In the genomic region with DNA sequence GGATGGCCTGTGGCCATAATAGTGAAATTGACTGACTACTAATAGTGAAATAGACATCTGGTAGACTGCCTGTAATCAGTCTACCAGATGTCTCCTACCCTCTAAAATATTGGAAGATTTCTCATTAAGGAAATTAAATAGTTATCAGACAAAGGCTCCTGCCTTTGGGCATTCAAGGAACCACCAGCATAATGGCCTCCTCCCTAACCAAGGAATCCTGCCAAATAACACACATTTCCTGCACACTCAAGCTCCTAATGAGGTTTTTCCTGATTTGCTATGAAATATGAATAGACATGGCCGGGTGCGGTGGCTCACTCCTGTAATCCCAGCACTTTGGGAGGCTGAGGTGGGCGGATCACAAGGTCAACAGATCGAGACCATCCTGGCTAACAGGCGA, we compare ENCODE assay signal across 17 cellular contexts. TPM values are rescaled to one million over a fixed set of nuclear protein-coding genes. Genes with fewer than 3 reads are reported as not detected.
A peak's percentile ranks its signal among the peaks of the same experiment; 100 is the strongest.
DNase-seq lines count a peak whose midpoint lies in the region; ATAC-seq and TF ChIP-seq lines count a peak whose summit lies in the region.
"Had no signal": no experiment of that assay in that cellular context is flagged by ENCODE, and none has a peak within 500 bp of the region (broad histone marks: within the 10 kb centered on the region; RNA-seq: fewer than 3 reads in every experiment).

No MANE protein-coding gene starts in this region.

- H3K4me3 ChIP-seq in WERI-Rb-1 (ENCODE audit: low read depth, low read length) = no peak overlapping the region
- no peak overlapping the region for H3K4me3 ChIP-seq in osteoblast (ENCODE audit: insufficient read depth, low read length)
- H3K4me3 ChIP-seq in tibial artery = no peak overlapping the region
- H3K4me3 ChIP-seq: BLaER1, HAP-1 had no signal

- DNase-seq in cardiac septum (ENCODE audit: low spot score) (peak; percentile 71), Right ventricle myocardium superior (no peak), D341Med (ENCODE audit: low spot score) (peak; percentile 42), WERI-Rb-1 (no peak), osteoblast (ENCODE audit: insufficient read length, low spot score, missing footprints) (no peak), head of caudate nucleus (no peak), tibial artery (no peak), omental fat pad (ENCODE audit: low spot score) (no peak)
- DNase-seq: CD4-positive, alpha-beta T cell; CD8-positive, alpha-beta memory T cell; DMS53; DMS79 treated with DMSO at 0.1 percent for 48 hours; GF-D8; GOT3 had no signal

- H2AFZ ChIP-seq in osteoblast (ENCODE audit: low read length) = peak overlapping the region; percentile 35

- H3K4me1 ChIP-seq in osteoblast (ENCODE audit: insufficient read depth, low read length) (no peaks in the 10 kb centered on the region), tibial artery (no peaks in the 10 kb centered on the region)
- H3K4me1 ChIP-seq: BLaER1 had no signal

- H3K79me2 ChIP-seq in osteoblast (ENCODE audit: insufficient read depth, low read length) = peaks cover 23% of the 10 kb centered on the region

- H3K27ac ChIP-seq in WERI-Rb-1 (peak overlapping the region; percentile 28; the same call in 1 of the 2 replicates), osteoblast (ENCODE audit: low read depth, low read length) (no peak overlapping the region), tibial artery (no peak overlapping the region)
- H3K27ac ChIP-seq: BLaER1, C4-2B had no signal

- no peaks in the 10 kb centered on the region for H3K9me3 ChIP-seq in WERI-Rb-1 (ENCODE audit: severe bottlenecking)
- no peaks in the 10 kb centered on the region for H3K9me3 ChIP-seq in osteoblast (ENCODE audit: low read depth, low read length)
- no peaks in the 10 kb centered on the region for H3K9me3 ChIP-seq in tibial artery
- H3K9me3 ChIP-seq: BLaER1, HAP-1 had no signal

- ATAC-seq in Right ventricle myocardium superior (ENCODE audit: poor library complexity) = no peak
- no peak for ATAC-seq in omental fat pad (ENCODE audit: low FRiP score)

- intact Hi-C loops in cardiac septum (cut with DNase I) (no loop called here), Right ventricle myocardium superior (cut with DNase I) (no loop called here), head of caudate nucleus (cut with DNase I) (no loop called here), tibial artery (cut with DNase I; ENCODE audit: low total_unique reads) (no loop called here)

- no peak overlapping the region for H3K4me2 ChIP-seq in osteoblast (ENCODE audit: insufficient read depth, low read length)
- H3K4me2 ChIP-seq: BLaER1 had no signal

- peaks cover 96% of the 10 kb centered on the region for H3K36me3 ChIP-seq in WERI-Rb-1
- peaks cover 37% of the 10 kb centered on the region for H3K36me3 ChIP-seq in osteoblast (ENCODE audit: insufficient read depth, low read length)
- H3K36me3 ChIP-seq in tibial artery = no peaks in the 10 kb centered on the region

- no peaks in the 10 kb centered on the region for H3K27me3 ChIP-seq in WERI-Rb-1 (ENCODE audit: insufficient read depth, low read depth, severe bottlenecking)
- no peaks in the 10 kb centered on the region for H3K27me3 ChIP-seq in osteoblast (ENCODE audit: insufficient read depth, low read length)
- no peaks in the 10 kb centered on the region for H3K27me3 ChIP-seq in tibial artery
- H3K27me3 ChIP-seq: BLaER1 had no signal

- no peak for TF ChIP-seq CTCF in WERI-Rb-1 (IDR thresholded peaks at IDR 0.05; ENCODE audit: low read depth, low read length)
- TF ChIP-seq CTCF in osteoblast (IDR thresholded peaks at IDR 0.05; ENCODE audit: extremely low read depth, low read depth, low read length) = no peak
- TF ChIP-seq CTCF in tibial artery (IDR thresholded peaks at IDR 0.05) = no peak
- no peak for TF ChIP-seq CTCF in omental fat pad (IDR thresholded peaks at IDR 0.05)

- H4K20me1 ChIP-seq in osteoblast (ENCODE audit: insufficient read depth, low read length) = peaks cover 2% of the 10 kb centered on the region

RNA-seq across cellular contexts. Expression of a gene that starts 14.6 kb away (rescaled TPM):
- total RNA-seq in cardiac septum (1.1 TPM), Right ventricle myocardium superior (2.3 TPM), osteoblast (10.9 and 14.1 TPM in 2 replicates), omental fat pad (10 to 100 TPM in 1 of 4 donors, 1 to 10 TPM in 1, under 1 TPM in 1, not detected in 1; 0.74 to 11.8 (median 3.2) TPM)

RNA-seq across cellular contexts. Expression of a gene that starts 14.8 kb away (rescaled TPM):
- total RNA-seq in cardiac septum = not detected
- total RNA-seq in Right ventricle myocardium superior = not detected
- 0.72 and 0.88 TPM in 2 replicates for total RNA-seq in osteoblast
- under 1 TPM in 2 of 4 donors, not detected in 2; 0.46 to 0.48 TPM for total RNA-seq in omental fat pad

RNA-seq across cellular contexts. Expression of a gene that starts 55.1 kb away (rescaled TPM):
- total RNA-seq in cardiac septum = 29.7 TPM
- total RNA-seq in Right ventricle myocardium superior = 73.2 TPM
- total RNA-seq in osteoblast = 21.4 and 22.4 TPM in 2 replicates
- 10 to 100 TPM in 2 of 4 donors, 1 to 10 TPM in 2; 7.0 to 19.7 (median 12.5) TPM for total RNA-seq in omental fat pad

Comparison
In these comparisons a context has a peak if more than half of its experiments do, and no peak if none do; other contexts are left out.
1. DNase-seq: peak in cardiac septum (single experiment) and D341Med (single experiment); none in Right ventricle myocardium superior (single experiment), WERI-Rb-1 (single experiment), osteoblast (single experiment), head of caudate nucleus (0 of 42), tibial artery (0 of 2) and omental fat pad (single experiment).